Comparison of ENCODE assay signal across 3 cellular contexts in the genomic region with DNA sequence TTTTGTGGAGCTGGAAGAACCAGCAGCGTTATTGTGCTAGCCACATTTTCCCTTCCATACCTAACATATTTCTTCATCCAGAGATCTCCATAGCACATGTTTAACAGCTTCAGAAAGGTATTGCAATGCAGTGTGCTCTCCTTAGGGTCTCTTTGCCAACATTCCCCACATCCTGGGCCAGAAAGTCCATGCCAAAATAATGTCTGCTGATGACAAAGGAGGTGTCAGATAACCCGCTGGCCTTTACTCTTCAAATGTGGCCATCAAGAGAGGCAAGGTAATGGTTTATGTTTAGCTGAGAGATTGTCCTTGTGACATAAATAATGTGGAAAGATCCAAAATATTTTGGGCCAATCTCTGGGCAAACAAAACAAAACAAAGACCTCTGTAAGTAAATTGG.
"Had no signal": no experiment of that assay in that cellular context is flagged by ENCODE, and none has a peak within 500 bp of the region (broad histone marks: within the 10 kb centered on the region; RNA-seq: fewer than 3 reads in every experiment).

No MANE protein-coding gene starts in this region.

- H3K4me3 ChIP-seq: GM12878 had no signal

- ATAC-seq: GM12878 had no signal

- DNase-seq: GDM1, GF-D8 had no signal
